8 cellular contexts compared by ENCODE assay signal in the genomic region with DNA sequence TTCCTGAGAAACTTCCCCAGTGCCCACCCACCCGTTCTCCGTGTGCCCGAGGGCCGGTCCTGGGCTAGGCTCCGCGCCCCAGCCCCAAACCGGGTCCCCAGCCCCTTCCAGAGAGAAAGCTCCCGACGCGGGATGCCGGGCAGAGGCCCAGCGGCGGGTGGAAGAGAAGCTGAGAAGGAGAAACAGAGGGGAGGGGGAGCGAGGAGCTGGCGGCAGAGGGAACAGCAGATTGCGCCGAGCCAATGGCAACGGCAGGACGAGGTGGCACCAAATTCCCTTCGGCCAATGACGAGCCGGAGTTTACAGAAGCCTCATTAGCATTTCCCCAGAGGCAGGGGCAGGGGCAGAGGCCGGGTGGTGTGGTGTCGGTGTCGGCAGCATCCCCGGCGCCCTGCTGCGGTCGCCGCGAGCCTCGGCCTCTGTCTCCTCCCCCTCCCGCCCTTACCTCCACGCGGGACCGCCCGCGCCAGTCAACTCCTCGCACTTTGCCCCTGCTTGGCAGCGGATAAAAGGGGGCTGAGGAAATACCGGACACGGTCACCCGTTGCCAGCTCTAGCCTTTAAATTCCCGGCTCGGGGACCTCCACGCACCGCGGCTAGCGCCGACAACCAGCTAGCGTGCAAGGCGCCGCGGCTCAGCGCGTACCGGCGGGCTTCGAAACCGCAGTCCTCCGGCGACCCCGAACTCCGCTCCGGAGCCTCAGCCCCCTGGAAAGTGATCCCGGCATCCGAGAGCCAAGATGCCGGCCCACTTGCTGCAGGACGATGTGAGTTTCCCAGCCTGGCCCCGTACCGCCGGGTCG. TPM values are rescaled to one million over a fixed set of nuclear protein-coding genes. Genes with fewer than 3 reads are reported as not detected.
DNase-seq lines count a peak whose midpoint lies in the region; ATAC-seq and TF ChIP-seq lines count a peak whose summit lies in the region.

A gene (plus strand): TSS at position 469 of the 803 bp plus-strand sequence. CDS start 272 bp downstream, at position 741.

- intact Hi-C loops in PC-3 (cut with micrococcal nuclease) = loop anchor here (1.0 to 5.0 kb wide), 4 partner anchors 24 to 175 kb away; no protein-coding TSS in a partner anchor

- CTCF ChIA-PET in PC-3 (lab: Charles Lee) = interaction anchor here (0.6 to 1.7 kb wide), 3 partner anchors 23 to 174 kb away, joined by 3 to 21 read pairs (median 5); no protein-coding TSS in a partner anchor

- H3K27me3 ChIP-seq in PC-3 (ENCODE audit: low read length) = no peaks in the 10 kb centered on the region
- no peaks in the 10 kb centered on the region for H3K27me3 ChIP-seq in mucosa of rectum (ENCODE audit: control insufficient read depth in 2 of 2, insufficient read depth in 2 of 2, low read length in 2 of 2)

- H3F3A ChIP-seq in PC-3 (ENCODE audit: low read length, unreplicated experiment) = no peaks in the 10 kb centered on the region

- no TSS peak for BruUV-seq in PC-3 (replicated peaks; lab: Mats Ljungman, UMichigan)

- H3K9me2 ChIP-seq in PC-3 (replicated peaks; ENCODE audit: low read length) = no peaks in the 10 kb centered on the region

- peak within 1 kb of the TSS; percentile 87 for H3K9ac ChIP-seq in PC-3 (ENCODE audit: low read length)
- peak within 1 kb of the TSS; percentile 62 to 68 for H3K9ac ChIP-seq in mucosa of rectum (ENCODE audit: low read depth in 1 of 2, low read length in 2 of 2)

- ATAC-seq in GM21717 (IDR thresholded peaks at IDR 0.05; ENCODE audit: unreplicated experiment) = peak; percentile 95
- ATAC-seq in PC-3 = peak; percentile 85

- TF ChIP-seq CTCF in PC-3 (conservative IDR thresholded peaks at IDR 0.05; ENCODE audit: low read depth, low read length) = no peak

- peak; percentile 97 for TF ChIP-seq POLR2A in erythroblast (IDR thresholded peaks at IDR 0.05; ENCODE audit: low read length)

- POLR2A ChIA-PET in PC-3 (lab: Charles Lee; ENCODE audit: unreplicated experiment) = interaction anchor here (0.7 to 1.6 kb wide), 4 partner anchors 18 to 61 kb away, joined by 3 to 31 read pairs (median 21); no protein-coding TSS in a partner anchor

- H4K20me1 ChIP-seq in PC-3 (ENCODE audit: low read length) = peaks cover 38% of the 10 kb centered on the region

- H3K4me3 ChIP-seq in Jurkat, Clone E6-1 (ENCODE audit: low read length) = peak within 1 kb of the TSS; percentile 97
- peak within 1 kb of the TSS; percentile 96 for H3K4me3 ChIP-seq in PC-3 (ENCODE audit: low read length)
- H3K4me3 ChIP-seq in mucosa of rectum (ENCODE audit: low read length in 2 of 2) = peak within 1 kb of the TSS; percentile 74 to 76

- H3K36me3 ChIP-seq in PC-3 (ENCODE audit: low read depth, low read length) = peaks cover 38% of the 10 kb centered on the region
- peaks cover 0 to 2% of the 10 kb centered on the region in 2 donors for H3K36me3 ChIP-seq in mucosa of rectum (ENCODE audit: control insufficient read depth in 2 of 2, insufficient read depth in 2 of 2, low read length in 2 of 2)

- H2AFZ ChIP-seq in PC-3 (ENCODE audit: low read length) = peak within 1 kb of the TSS; percentile 72

- peak within 1 kb of the TSS; percentile 90 for H3K4me2 ChIP-seq in PC-3 (ENCODE audit: low read length)

- DNase-seq in DMS153 (lab: John Stamatoyannopoulos, UW) (peak; percentile 93), PC-3 (peak; percentile 88), activated T-cell treated with anti-CD3 and anti-CD28 coated beads for 48 hours (ENCODE audit: low read depth) (peak; percentile 83), erythroblast (lab: John Stamatoyannopoulos, UW) (peak; percentile 87 to 92)
- peak; percentile 96 for DNase-seq in Jurkat, Clone E6-1 (ENCODE audit: low read depth, low spot score)
- DNase-seq in stimulated activated CD8-positive, alpha-beta memory T cell treated with anti-CD3 and anti-CD28 coated beads, Interleukin-4, amount 100 ng/mL, for 4 hours (ENCODE audit: low read depth in 2 of 2, low spot score in 1 of 2) = peak; percentile 36 to 67

- H3K9me3 ChIP-seq in PC-3 (ENCODE audit: low read length) = no peaks in the 10 kb centered on the region
- H3K9me3 ChIP-seq in mucosa of rectum (ENCODE audit: control insufficient read depth in 2 of 2, low read length in 2 of 2) = no peaks in the 10 kb centered on the region

- peaks cover 49% of the 10 kb centered on the region for H3K79me2 ChIP-seq in PC-3 (ENCODE audit: low read length)

- H3K4me1 ChIP-seq in PC-3 (ENCODE audit: insufficient read depth, low read length) = peaks cover 28% of the 10 kb centered on the region
- peaks cover 13 to 15% of the 10 kb centered on the region in 2 donors for H3K4me1 ChIP-seq in mucosa of rectum (ENCODE audit: control insufficient read depth in 2 of 2, insufficient read depth in 2 of 2, low read length in 2 of 2)

- H3K27ac ChIP-seq in PC-3 (ENCODE audit: low read length) = peak within 1 kb of the TSS; percentile 47
- no peak within 1 kb of the TSS for H3K27ac ChIP-seq in mucosa of rectum (ENCODE audit: low read depth in 2 of 2, low read length in 2 of 2)

RNA-seq across cellular contexts. Expression of the gene that starts here (rescaled TPM):
- 150 TPM for polyA plus RNA-seq in Jurkat, Clone E6-1 (2012; ENCODE audit: insufficient read depth, insufficient read length)
- 116 and 121 TPM in 2 replicates for total RNA-seq in PC-3 (2014; rRNA removed)
